ENCODE assay signal across 27 cellular contexts in genomic region chr4:31573554-31573953, GRCh38.
DNase-seq lines count a peak whose midpoint lies in the region; ATAC-seq, FAIRE-seq and TF ChIP-seq lines count a peak whose summit lies in the region.
"Had no signal": no experiment of that assay in that cellular context is flagged by ENCODE, and none has a peak within 500 bp of the region (broad histone marks: within the 10 kb centered on the region; RNA-seq: fewer than 3 reads in every experiment).

No MANE protein-coding gene starts in this region.

- no peak overlapping the region for H3K4me2 ChIP-seq in OCI-LY3 (ENCODE audit: low read length)
- H3K4me2 ChIP-seq: BLaER1 had no signal

- CTCF ChIA-PET in HEK293 (lab: Yijun Ruan, JAX): no interaction called here

- H3K9me3 ChIP-seq in HEK293 (ENCODE audit: control insufficient read depth, insufficient read depth, low read depth, low read length): no peaks in the 10 kb centered on the region
- H3K9me3 ChIP-seq in OCI-LY3 (ENCODE audit: insufficient read depth, low read length): no peaks in the 10 kb centered on the region
- H3K9me3 ChIP-seq: BE2C, BLaER1 had no signal

- ATAC-seq in esophagus mucosa: peak; percentile 63
- ATAC-seq: GM12878 had no signal

- no peaks in the 10 kb centered on the region for H3K4me1 ChIP-seq in HEK293 (ENCODE audit: control insufficient read depth, insufficient read depth, low read length)
- H3K4me1 ChIP-seq in OCI-LY3 (ENCODE audit: low read length): no peaks in the 10 kb centered on the region
- H3K4me1 ChIP-seq: BE2C, BLaER1 had no signal

- H3K36me3 ChIP-seq in HEK293 (ENCODE audit: control insufficient read depth in 2 of 2, insufficient read depth in 1 of 2, low read length in 2 of 2) (no peaks in the 10 kb centered on the region), OCI-LY3 (replicated peaks; ENCODE audit: low read depth, low read length) (no peaks in the 10 kb centered on the region), bronchial epithelial cell (ENCODE audit: control insufficient read depth, insufficient read depth, low read length) (no peaks in the 10 kb centered on the region)
- H3K36me3 ChIP-seq: BE2C, BLaER1 had no signal

- H3K36me3 Mint-ChIP-seq in mesothelial cell of epicardium: no peaks in the 10 kb centered on the region
- H3K36me3 Mint-ChIP-seq: CD14-positive monocyte; CD4-positive, alpha-beta memory T cell; CD4-positive, CD25-positive, alpha-beta regulatory T cell; CD8-positive, alpha-beta memory T cell had no signal

- H3K27me3 Mint-ChIP-seq in mesothelial cell of epicardium (ENCODE audit: low read depth): no peaks in the 10 kb centered on the region
- H3K27me3 Mint-ChIP-seq: CD4-positive, alpha-beta memory T cell; CD4-positive, CD25-positive, alpha-beta regulatory T cell; CD8-positive, alpha-beta memory T cell had no signal

- peak overlapping the region; percentile 50; the same call in 1 of the 2 replicates for H2AFZ ChIP-seq in OCI-LY3 (ENCODE audit: low read depth, low read length)

- POLR2A ChIA-PET in HEK293 (lab: Yijun Ruan, JAX): no interaction called here

- H3K27ac Mint-ChIP-seq in mesothelial cell of epicardium: no peak overlapping the region
- H3K27ac Mint-ChIP-seq: CD14-positive monocyte; CD4-positive, alpha-beta memory T cell; CD4-positive, CD25-positive, alpha-beta regulatory T cell; CD8-positive, alpha-beta memory T cell had no signal

- no peak overlapping the region for H3K4me3 ChIP-seq in HEK293 (ENCODE audit: low read depth, low read length)
- no peak overlapping the region for H3K4me3 ChIP-seq in OCI-LY3 (ENCODE audit: low read length)
- H3K4me3 ChIP-seq in bronchial epithelial cell (ENCODE audit: low read depth, low read length): no peak overlapping the region
- H3K4me3 ChIP-seq: BLaER1, GM12878 had no signal

- TF ChIP-seq CTCF in HEK293 (tag by site-specific recombination; IDR thresholded peaks at IDR 0.05): no peak
- TF ChIP-seq CTCF in OCI-LY3 (IDR thresholded peaks at IDR 0.05; ENCODE audit: low read depth, low read length): no peak
- TF ChIP-seq CTCF in bronchial epithelial cell (IDR thresholded peaks at IDR 0.05; ENCODE audit: insufficient read depth, low read length, severe bottlenecking): no peak
- TF ChIP-seq CTCF in mesothelial cell of epicardium (IDR thresholded peaks at IDR 0.05; ENCODE audit: unreplicated experiment): no peak

- no peaks in the 10 kb centered on the region for H3K27me3 ChIP-seq in OCI-LY3 (ENCODE audit: low read depth, low read length)
- H3K27me3 ChIP-seq in bronchial epithelial cell (ENCODE audit: control insufficient read depth, insufficient read depth, low read length): no peaks in the 10 kb centered on the region
- H3K27me3 ChIP-seq: BE2C, BLaER1 had no signal

- no peak overlapping the region for H3K4me3 Mint-ChIP-seq in mesothelial cell of epicardium
- H3K4me3 Mint-ChIP-seq: CD14-positive monocyte; CD4-positive, alpha-beta memory T cell; CD4-positive, CD25-positive, alpha-beta regulatory T cell; CD8-positive, alpha-beta memory T cell had no signal

- no peak overlapping the region for H3K9ac ChIP-seq in OCI-LY3 (ENCODE audit: low read length)
- H3K9ac ChIP-seq: BLaER1 had no signal

- DNase-seq in bronchial epithelial cell (ENCODE audit: low read depth): peak; percentile 75
- DNase-seq in T-helper 9 cell: no peak
- no peak for DNase-seq in SW 1271 (lab: John Stamatoyannopoulos, UW)
- no peak for DNase-seq in substantia nigra (lab: John Stamatoyannopoulos, UW)
- DNase-seq in mesothelial cell of epicardium (ENCODE audit: low spot score in 2 of 2, unreplicated experiment in 2 of 2): no peak
- DNase-seq: 8988T; ACHN; BE2C; C1 segment of cervical spinal cord; CD4-positive, alpha-beta memory T cell; CD4-positive, CD25-positive, alpha-beta regulatory T cell; CD8-positive, alpha-beta memory T cell; COR-L47; DMS153; DMS79; DND-41; EL; GDM1 had no signal

- no peak for FAIRE-seq in bronchial epithelial cell (lab: Jason Lieb, UNC)
- FAIRE-seq: A204.1, GM12878, GM12892, GM18507 had no signal

- no peaks in the 10 kb centered on the region for H4K20me1 ChIP-seq in OCI-LY3 (ENCODE audit: insufficient read depth, low read length)
- H4K20me1 ChIP-seq: BLaER1 had no signal

- no peaks in the 10 kb centered on the region for H3K4me1 Mint-ChIP-seq in mesothelial cell of epicardium
- H3K4me1 Mint-ChIP-seq: CD14-positive monocyte; CD4-positive, alpha-beta memory T cell; CD4-positive, CD25-positive, alpha-beta regulatory T cell; CD8-positive, alpha-beta memory T cell had no signal

- no peaks in the 10 kb centered on the region for H3K79me2 ChIP-seq in OCI-LY3 (ENCODE audit: low read length)

- H3K9me3 Mint-ChIP-seq in mesothelial cell of epicardium: no peaks in the 10 kb centered on the region

- no peak overlapping the region for H3K27ac ChIP-seq in HEK293 (ENCODE audit: extremely low read depth, low read depth, low read length)
- no peak overlapping the region for H3K27ac ChIP-seq in OCI-LY3 (ENCODE audit: low read length)
- no peak overlapping the region for H3K27ac ChIP-seq in substantia nigra (ENCODE audit: low read depth, low read length, poor library complexity, severe bottlenecking)
- H3K27ac ChIP-seq: BLaER1 had no signal

TF ChIP-seq in HEK293, 187 proteins besides CTCF, POLR2A, EP300 and RAD21:
- TF ChIP-seq ZFP37 (tag by site-specific recombination; IDR thresholded peaks at IDR 0.05) (no peak), ZNF394 (tag by site-specific recombination; IDR thresholded peaks at IDR 0.05; ENCODE audit: borderline replicate concordance) (no peak), SCRT2 (tag by site-specific recombination; IDR thresholded peaks at IDR 0.05) (peak; percentile 39; the same call in 1 of the 2 replicates)
